2 cellular contexts compared by ENCODE assay signal in genomic region chr15:83243634-83244033, GRCh38.
TF ChIP-seq lines count a peak whose summit lies in the region.

No MANE protein-coding gene starts in this region.

TF ChIP-seq in GM23338, 12 proteins besides CTCF, POLR2A, EP300 and RAD21:
- TF ChIP-seq REST (IDR thresholded peaks at IDR 0.05; ENCODE audit: unreplicated experiment) = no peak
TF ChIP-seq in GM23338: peak in this region for 0.

TF ChIP-seq in H1, 55 proteins besides CTCF, POLR2A, EP300 and RAD21:
- TF ChIP-seq PHF8 (conservative IDR thresholded peaks at IDR 0.05; ENCODE audit: low read depth, low read length) (no peak), CHD2 (IDR thresholded peaks at IDR 0.05; ENCODE audit: low read length) (no peak), TAF7 (optimal IDR thresholded peaks at IDR 0.05; ENCODE audit: borderline replicate concordance, low read depth, low read length) (no peak), CTBP2 (IDR thresholded peaks at IDR 0.05; ENCODE audit: borderline replicate concordance, insufficient read depth, insufficient read length, low read length) (no peak), SP1 (IDR thresholded peaks at IDR 0.05; ENCODE audit: low read depth, low read length) (no peak), JUN (IDR thresholded peaks at IDR 0.05; ENCODE audit: low read depth, low read length) (no peak), TEAD4 (IDR thresholded peaks at IDR 0.05; ENCODE audit: low read depth, low read length) (no peak), TCF12 (IDR thresholded peaks at IDR 0.05; ENCODE audit: low read depth, low read length) (no peak), FOSL1 (IDR thresholded peaks at IDR 0.05; ENCODE audit: insufficient read depth, low read depth, low read length) (no peak), RBBP5 (IDR thresholded peaks at IDR 0.05; ENCODE audit: borderline replicate concordance, low read depth, low read length) (no peak), RXRA (IDR thresholded peaks at IDR 0.05; ENCODE audit: insufficient read depth, low read depth, low read length) (no peak), CEBPB (IDR thresholded peaks at IDR 0.05; ENCODE audit: low read depth, low read length) (no peak), BRCA1 (IDR thresholded peaks at IDR 0.05; ENCODE audit: low read depth, low read length) (no peak), SAP30 (IDR thresholded peaks at IDR 0.05; ENCODE audit: insufficient read depth, insufficient replicate concordance, low read length) (no peak), GABPA (IDR thresholded peaks at IDR 0.05; ENCODE audit: borderline replicate concordance, insufficient read depth, low read length) (no peak), USF2 (IDR thresholded peaks at IDR 0.05; ENCODE audit: low read length) (no peak), NRF1 (IDR thresholded peaks at IDR 0.05; ENCODE audit: low read depth, low read length) (no peak)
TF ChIP-seq in H1: peak in this region for 0.
